In genomic region chr22:45208993-45209838, GRCh38 we compare ENCODE assay signal across 8 cellular contexts.
DNase-seq lines count a peak whose midpoint lies in the region; ATAC-seq and TF ChIP-seq lines count a peak whose summit lies in the region.

No MANE protein-coding gene starts in this region.

- peak; percentile 76 for TF ChIP-seq CTCF in GM12864 (IDR thresholded peaks at IDR 0.05; ENCODE audit: low read depth, low read length, missing control alignments)

- ATAC-seq in HG03196 (IDR thresholded peaks at IDR 0.05; ENCODE audit: unreplicated experiment) = no peak

- DNase-seq in GM12864 (ENCODE audit: low read depth) = no peak
- DNase-seq in NCI-H446 treated with DMSO at 0.1 percent for 48 hours (lab: John Stamatoyannopoulos, UW) = peak; percentile 22
- peak in 53 of 56 donors; percentile 57 to 98 (median 86) for DNase-seq in amygdala (lab: John Stamatoyannopoulos, UW)
- peak; percentile 80 for DNase-seq in iPS-NIHi11 (ENCODE audit: low spot score)
- DNase-seq in stimulated activated CD4-positive, alpha-beta T cell treated with anti-CD3 and anti-CD28 coated beads, Interleukin-4, amount 100 ng/mL, for 24 hours = peak; percentile 26
- DNase-seq in NCI-H1092 (lab: John Stamatoyannopoulos, UW) = no peak
- no peak for DNase-seq in NCI-H2081 treated with DMSO at 0.1 percent for 48 hours (lab: John Stamatoyannopoulos, UW)

- H3K4me3 ChIP-seq in GM12864 (ENCODE audit: low read depth, low read length) = no peak overlapping the region

Comparison
In these comparisons a context has a peak if more than half of its experiments do, and no peak if none do; other contexts are left out.
1. DNase-seq: peak in NCI-H446 treated with DMSO at 0.1 percent for 48 hours (single experiment), amygdala (53 of 56), iPS-NIHi11 (single experiment) and stimulated activated CD4-positive, alpha-beta T cell treated with anti-CD3 and anti-CD28 coated beads, Interleukin-4, amount 100 ng/mL, for 24 hours (single experiment); none in GM12864 (single experiment), NCI-H1092 (single experiment) and NCI-H2081 treated with DMSO at 0.1 percent for 48 hours (single experiment).